Comparison of ENCODE assay signal across 12 cellular contexts in genomic region chrX:131703646-131704045, GRCh38.
A peak's percentile ranks its signal among the peaks of the same experiment; 100 is the strongest.
DNase-seq lines count a peak whose midpoint lies in the region; ATAC-seq, FAIRE-seq and TF ChIP-seq lines count a peak whose summit lies in the region.
"Had no signal": no experiment of that assay in that cellular context is flagged by ENCODE, and none has a peak within 500 bp of the region (broad histone marks: within the 10 kb centered on the region; RNA-seq: fewer than 3 reads in every experiment).

No MANE protein-coding gene starts in this region.

- intact Hi-C loops in mammary epithelial cell (cut with micrococcal nuclease) (loop anchor here (1.0 kb wide), 4 partner anchors 43 to 110 kb away; no protein-coding TSS in a partner anchor), kidney (cut with DNase I) (no loop called here)
- intact Hi-C loops in CD4-positive, alpha-beta T cell (cut with DNase I, micrococcal nuclease) = no loop called here

- H3K27me3 Mint-ChIP-seq in CD4-positive, alpha-beta T cell = no peaks in the 10 kb centered on the region

- CTCF ChIA-PET in mammary epithelial cell (lab: Charles Lee; ENCODE audit: low non-redundant PET) = no interaction called here
- CTCF ChIA-PET in CD4-positive, alpha-beta T cell (lab: Charles Lee) = interaction anchor here (1.0 kb wide), 1 partner anchor 9 kb away, joined by 3 read pairs; no protein-coding TSS in a partner anchor

- DNase-seq in DMS 273 (lab: John Stamatoyannopoulos, UW; ENCODE audit: unreplicated experiment) (peak; percentile 49), DMS 273 treated with DMSO at 0.1 percent for 48 hours (lab: John Stamatoyannopoulos, UW) (no peak), mammary epithelial cell (peak; percentile 3), osteoblast (ENCODE audit: insufficient read length, low spot score, missing footprints) (no peak), putamen (ENCODE audit: low spot score) (no peak), kidney (no peak)
- DNase-seq in CD4-positive, alpha-beta T cell = no peak
- DNase-seq: 8988T, SHP77 had no signal

- 75% methylated on average over 6 of the region's 6 CpGs for WGBS in mammary epithelial cell (ENCODE audit: low coverage, missing lambda C conversion rate)

- no peaks in the 10 kb centered on the region for H3K9me3 Mint-ChIP-seq in CD4-positive, alpha-beta T cell

- no peaks in the 10 kb centered on the region for H3K9me3 ChIP-seq in mammary epithelial cell (replicated peaks; ENCODE audit: insufficient read depth, low read length)
- H3K9me3 ChIP-seq in osteoblast (ENCODE audit: low read depth, low read length) = no peaks in the 10 kb centered on the region
- H3K9me3 ChIP-seq in CD4-positive, alpha-beta T cell (ENCODE audit: control insufficient read depth, low read length) = no peaks in the 10 kb centered on the region
- H3K9me3 ChIP-seq in kidney (ENCODE audit: control insufficient read depth in 1 of 2, low read length in 2 of 2) = no peaks in the 10 kb centered on the region
- H3K9me3 ChIP-seq: suprapubic skin had no signal

- H2AFZ ChIP-seq in mammary epithelial cell (ENCODE audit: low read depth, low read length) (peak overlapping the region; percentile 81), osteoblast (ENCODE audit: low read length) (no peak overlapping the region)

- POLR2A ChIA-PET in CD4-positive, alpha-beta T cell (lab: Charles Lee) = no interaction called here

- no peaks in the 10 kb centered on the region for H3K36me3 ChIP-seq in mammary epithelial cell (ENCODE audit: insufficient read depth, low read length)
- no peaks in the 10 kb centered on the region for H3K36me3 ChIP-seq in osteoblast (ENCODE audit: insufficient read depth, low read length)
- H3K36me3 ChIP-seq in kidney (ENCODE audit: control insufficient read depth in 1 of 2, insufficient read depth in 2 of 2, low read length in 2 of 2) = no peaks in the 10 kb centered on the region
- H3K36me3 ChIP-seq: suprapubic skin had no signal

- no peaks in the 10 kb centered on the region for H3K79me2 ChIP-seq in mammary epithelial cell (ENCODE audit: insufficient read depth, low read length)
- H3K79me2 ChIP-seq in osteoblast (ENCODE audit: insufficient read depth, low read length) = no peaks in the 10 kb centered on the region

- H3K9ac ChIP-seq in mammary epithelial cell (ENCODE audit: insufficient read depth, low read length) (no peak overlapping the region), kidney (ENCODE audit: low read length in 2 of 2) (no peak overlapping the region)

- TF ChIP-seq CTCF in mammary epithelial cell (conservative IDR thresholded peaks at IDR 0.05 in 1 of 2, IDR thresholded peaks at IDR 0.05 in 1 of 2; ENCODE audit: extremely low read depth in 1 of 2, insufficient read depth in 1 of 2, low read depth in 1 of 2, low read length in 2 of 2) (no peak), osteoblast (IDR thresholded peaks at IDR 0.05; ENCODE audit: extremely low read depth, low read depth, low read length) (no peak), kidney (IDR thresholded peaks at IDR 0.05; ENCODE audit: borderline replicate concordance, extremely low read depth, insufficient read depth) (no peak)
- no peak for TF ChIP-seq CTCF in CD4-positive, alpha-beta T cell (IDR thresholded peaks at IDR 0.05)

- FAIRE-seq in kidney (lab: Jason Lieb, UNC) = no peak

- no peak overlapping the region for H3K4me3 ChIP-seq in mammary epithelial cell (replicated peaks in 1 of 3; ENCODE audit: insufficient read depth in 1 of 3, low read depth in 2 of 3, low read length in 3 of 3)
- H3K4me3 ChIP-seq in osteoblast (ENCODE audit: insufficient read depth, low read length) = peak overlapping the region; percentile 72
- no peak overlapping the region for H3K4me3 ChIP-seq in kidney (ENCODE audit: low read length in 2 of 2)
- H3K4me3 ChIP-seq: suprapubic skin had no signal

- H3K4me1 Mint-ChIP-seq in CD4-positive, alpha-beta T cell (ENCODE audit: low read depth) = no peaks in the 10 kb centered on the region

- H4K20me1 ChIP-seq in mammary epithelial cell (ENCODE audit: insufficient read depth, low read length) (no peaks in the 10 kb centered on the region), osteoblast (ENCODE audit: insufficient read depth, low read length) (no peaks in the 10 kb centered on the region)

- H3K27ac Mint-ChIP-seq in CD4-positive, alpha-beta T cell = no peak overlapping the region

- BruUV-seq in mammary epithelial cell (replicated peaks; lab: Mats Ljungman, UMichigan) = no TSS peak

- H3K4me3 Mint-ChIP-seq in CD4-positive, alpha-beta T cell = no peak overlapping the region

- H3K4me2 ChIP-seq in mammary epithelial cell (ENCODE audit: insufficient read depth, low read depth, low read length) = peak overlapping the region; percentile 49
- peak overlapping the region; percentile 83 for H3K4me2 ChIP-seq in osteoblast (ENCODE audit: insufficient read depth, low read length)

- in situ Hi-C loops in mammary epithelial cell (cut with MboI; ENCODE audit: low sequenced_read_pairs in 2 of 2) = loop anchor here in 1 of 2 donors (10.0 kb wide), 1 partner anchor 111 kb away; no protein-coding TSS in a partner anchor

- H3K27me3 ChIP-seq in mammary epithelial cell (ENCODE audit: insufficient read depth, low read length) (no peaks in the 10 kb centered on the region), osteoblast (ENCODE audit: insufficient read depth, low read length) (no peaks in the 10 kb centered on the region)
- no peaks in the 10 kb centered on the region for H3K27me3 ChIP-seq in CD4-positive, alpha-beta T cell (ENCODE audit: control insufficient read depth, insufficient read depth, low read length)
- H3K27me3 ChIP-seq: suprapubic skin had no signal

- dilution Hi-C loops in mammary epithelial cell (cut with HindIII; ENCODE audit: low sequenced_read_pairs) = loop anchor here (10.0 kb wide), 1 partner anchor 81 kb away; no protein-coding TSS in a partner anchor

- H3K27ac ChIP-seq in mammary epithelial cell (ENCODE audit: insufficient read depth, low read depth, low read length) (no peak overlapping the region), osteoblast (ENCODE audit: low read depth, low read length) (no peak overlapping the region), kidney (ENCODE audit: low read depth in 2 of 2, low read length in 2 of 2) (no peak overlapping the region)
- no peak overlapping the region for H3K27ac ChIP-seq in CD4-positive, alpha-beta T cell (ENCODE audit: low read depth, low read length)
- H3K27ac ChIP-seq: suprapubic skin had no signal

- peak; percentile 5 for ATAC-seq in HG03095 (IDR thresholded peaks at IDR 0.05; ENCODE audit: unreplicated experiment)
- ATAC-seq in CD4-positive, alpha-beta T cell (ENCODE audit: poor library complexity) = no peak
- ATAC-seq: left lobe of liver had no signal

- H3K4me1 ChIP-seq in mammary epithelial cell (ENCODE audit: insufficient read depth, low read length) = no peaks in the 10 kb centered on the region
- peaks cover 8% of the 10 kb centered on the region for H3K4me1 ChIP-seq in osteoblast (ENCODE audit: insufficient read depth, low read length)
- H3K4me1 ChIP-seq in kidney (ENCODE audit: control insufficient read depth in 1 of 2, insufficient read depth in 1 of 2, low read depth in 1 of 2, low read length in 2 of 2) = no peaks in the 10 kb centered on the region
- H3K4me1 ChIP-seq: suprapubic skin had no signal

- H3K36me3 Mint-ChIP-seq in CD4-positive, alpha-beta T cell (ENCODE audit: low read depth) = no peaks in the 10 kb centered on the region

Comparison
In these comparisons a context has a peak if more than half of its experiments do, and no peak if none do; other contexts are left out.
1. DNase-seq: peak in DMS 273 (single experiment) and mammary epithelial cell (single experiment); none in DMS 273 treated with DMSO at 0.1 percent for 48 hours (single experiment), osteoblast (single experiment), putamen (single experiment), CD4-positive, alpha-beta T cell (0 of 10) and kidney (single experiment).